22 cellular contexts compared by ENCODE assay signal in the genomic region with DNA sequence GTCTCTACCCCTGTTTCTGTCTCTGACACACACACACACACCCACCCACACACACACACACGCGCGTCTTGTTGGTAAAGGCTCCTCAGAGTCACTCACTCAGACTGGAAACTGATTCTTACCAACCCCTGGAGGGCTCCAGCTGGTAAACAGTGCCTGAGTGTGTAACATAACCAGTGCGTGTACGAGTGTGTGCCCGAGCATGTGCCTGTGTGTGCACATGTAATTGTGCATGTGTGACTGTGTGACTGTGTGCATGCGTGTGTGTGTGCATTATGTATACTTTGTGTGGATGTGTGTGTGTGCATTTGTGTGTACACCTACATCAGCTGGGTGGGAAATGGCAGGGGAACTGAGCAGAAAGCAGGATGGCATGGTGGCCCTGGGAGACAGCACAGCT.
DNase-seq lines count a peak whose midpoint lies in the region; ATAC-seq and TF ChIP-seq lines count a peak whose summit lies in the region.
"Had no signal": no experiment of that assay in that cellular context is flagged by ENCODE, and none has a peak within 500 bp of the region (broad histone marks: within the 10 kb centered on the region; RNA-seq: fewer than 3 reads in every experiment).

No MANE protein-coding gene starts in this region.

- no peaks in the 10 kb centered on the region for H3K36me3 Mint-ChIP-seq in activated T-cell treated with anti-CD3 and anti-CD28 coated beads, Interleukin-2, amount 50 U/mL, for 24 hours (ENCODE audit: low read depth)
- H3K36me3 Mint-ChIP-seq in activated T-cell treated with anti-CD3 and anti-CD28 coated beads, Interleukin-2, amount 50 U/mL, for 4 hours (ENCODE audit: insufficient read depth) = no peaks in the 10 kb centered on the region
- H3K36me3 Mint-ChIP-seq in natural killer cell treated with Interleukin-12 subunit alpha and Interleukin-12 subunit beta and Interleukin-15 and Interleukin-18, amount 100 ng/mL, for 72 hours = no peaks in the 10 kb centered on the region
- H3K36me3 Mint-ChIP-seq: CD4-positive, CD25-positive, alpha-beta regulatory T cell had no signal

- H3K4me1 Mint-ChIP-seq in activated T-cell treated with anti-CD3 and anti-CD28 coated beads, Interleukin-2, amount 50 U/mL, for 24 hours (ENCODE audit: low read depth) = no peaks in the 10 kb centered on the region
- H3K4me1 Mint-ChIP-seq in activated T-cell treated with anti-CD3 and anti-CD28 coated beads, Interleukin-2, amount 50 U/mL, for 4 hours (ENCODE audit: low read depth) = no peaks in the 10 kb centered on the region
- no peaks in the 10 kb centered on the region for H3K4me1 Mint-ChIP-seq in natural killer cell treated with Interleukin-12 subunit alpha and Interleukin-12 subunit beta and Interleukin-15 and Interleukin-18, amount 100 ng/mL, for 72 hours (ENCODE audit: low read depth in 2 of 2)

- no peak for ATAC-seq in activated T-cell treated with anti-CD3 and anti-CD28 coated beads, Interleukin-2, amount 50 U/mL, for 4 hours
- ATAC-seq in left lobe of liver = no peak
- ATAC-seq in natural killer cell treated with Interleukin-12 subunit alpha and Interleukin-12 subunit beta and Interleukin-15 and Interleukin-18, amount 100 ng/mL, for 72 hours = no peak
- no peak for ATAC-seq in left colon
- no peak for ATAC-seq in GM21447 (IDR thresholded peaks at IDR 0.05; ENCODE audit: unreplicated experiment)
- ATAC-seq: Panc1 had no signal

- H3K9me3 ChIP-seq in HEK293 (ENCODE audit: control insufficient read depth, insufficient read depth, low read depth, low read length) = no peaks in the 10 kb centered on the region
- H3K9me3 ChIP-seq: BLaER1, HAP-1 had no signal

- H3K27ac ChIP-seq in HEK293 (ENCODE audit: extremely low read depth, low read depth, low read length) = no peak overlapping the region
- H3K27ac ChIP-seq: BLaER1, GM23248, HL-60 had no signal

- H3K9me3 Mint-ChIP-seq in activated T-cell treated with anti-CD3 and anti-CD28 coated beads, Interleukin-2, amount 50 U/mL, for 24 hours = no peaks in the 10 kb centered on the region
- H3K9me3 Mint-ChIP-seq in activated T-cell treated with anti-CD3 and anti-CD28 coated beads, Interleukin-2, amount 50 U/mL, for 4 hours = no peaks in the 10 kb centered on the region
- H3K9me3 Mint-ChIP-seq in natural killer cell treated with Interleukin-12 subunit alpha and Interleukin-12 subunit beta and Interleukin-15 and Interleukin-18, amount 100 ng/mL, for 72 hours = peaks cover 4% of the 10 kb centered on the region

- CTCF ChIA-PET in HEK293 (lab: Yijun Ruan, JAX) = interaction anchor here (1.1 to 1.6 kb wide), 3 partner anchors 12 to 264 kb away, joined by 4 to 5 read pairs (median 4); no protein-coding TSS in a partner anchor

- no peak overlapping the region for H3K27ac Mint-ChIP-seq in activated T-cell treated with anti-CD3 and anti-CD28 coated beads, Interleukin-2, amount 50 U/mL, for 24 hours
- no peak overlapping the region for H3K27ac Mint-ChIP-seq in natural killer cell treated with Interleukin-12 subunit alpha and Interleukin-12 subunit beta and Interleukin-15 and Interleukin-18, amount 100 ng/mL, for 72 hours
- H3K27ac Mint-ChIP-seq: CD4-positive, CD25-positive, alpha-beta regulatory T cell had no signal

- TF ChIP-seq CTCF in HEK293 (tag by site-specific recombination; IDR thresholded peaks at IDR 0.05) = no peak

- H3K4me3 Mint-ChIP-seq in activated T-cell treated with anti-CD3 and anti-CD28 coated beads, Interleukin-2, amount 50 U/mL, for 24 hours = no peak overlapping the region
- no peak overlapping the region for H3K4me3 Mint-ChIP-seq in activated T-cell treated with anti-CD3 and anti-CD28 coated beads, Interleukin-2, amount 50 U/mL, for 4 hours
- no peak overlapping the region for H3K4me3 Mint-ChIP-seq in natural killer cell treated with Interleukin-12 subunit alpha and Interleukin-12 subunit beta and Interleukin-15 and Interleukin-18, amount 100 ng/mL, for 72 hours
- H3K4me3 Mint-ChIP-seq: CD4-positive, CD25-positive, alpha-beta regulatory T cell had no signal

- POLR2A ChIA-PET in HEK293 (lab: Yijun Ruan, JAX) = no interaction called here

- no peaks in the 10 kb centered on the region for H3K4me1 ChIP-seq in HEK293 (ENCODE audit: control insufficient read depth, insufficient read depth, low read length)
- H3K4me1 ChIP-seq: HAP-1 had no signal

- intact Hi-C loops in left colon (cut with DNase I, micrococcal nuclease) = no loop called here

- peak; percentile 14 for DNase-seq in activated T-cell treated with anti-CD3 and anti-CD28 coated beads, Interleukin-2, amount 50 U/mL, for 24 hours
- DNase-seq in activated T-cell treated with anti-CD3 and anti-CD28 coated beads, Interleukin-2, amount 50 U/mL, for 4 hours = no peak
- DNase-seq in left lobe of liver (ENCODE audit: low spot score) (peak; percentile 29), left colon (no peak)
- DNase-seq in stimulated activated CD8-positive, alpha-beta memory T cell treated with anti-CD3 and anti-CD28 coated beads, Interleukin-4, amount 100 ng/mL, for 48 hours = peak; percentile 21
- DNase-seq in natural killer cell treated with Interleukin-12 subunit alpha and Interleukin-12 subunit beta and Interleukin-15 and Interleukin-18, amount 100 ng/mL, for 72 hours (ENCODE audit: low spot score) = no peak
- DNase-seq: CD4-positive, CD25-positive, alpha-beta regulatory T cell; GM23248; Karpas-422; NCI-H1092; NCI-H1417 treated with DMSO at 0.1 percent for 48 hours; NCI-H1694 treated with DMSO at 0.1 percent for 48 hours; NCI-H2081; NCI-H2227 treated with DMSO at 0.1 percent for 48 hours; NCI-H526 treated with DMSO at 0.1 percent for 48 hours; SHP77 treated with DMSO at 0.1 percent for 48 hours had no signal

- peaks cover 32% of the 10 kb centered on the region for H3K27me3 Mint-ChIP-seq in activated T-cell treated with anti-CD3 and anti-CD28 coated beads, Interleukin-2, amount 50 U/mL, for 24 hours
- peaks cover 26% of the 10 kb centered on the region for H3K27me3 Mint-ChIP-seq in activated T-cell treated with anti-CD3 and anti-CD28 coated beads, Interleukin-2, amount 50 U/mL, for 4 hours (ENCODE audit: low read depth)
- H3K27me3 Mint-ChIP-seq in natural killer cell treated with Interleukin-12 subunit alpha and Interleukin-12 subunit beta and Interleukin-15 and Interleukin-18, amount 100 ng/mL, for 72 hours = peaks cover 13 to 23% of the 10 kb centered on the region in 2 donors

- H3K4me3 ChIP-seq in HEK293 (ENCODE audit: low read depth, low read length) = no peak overlapping the region
- H3K4me3 ChIP-seq: BLaER1, GM23248, HAP-1 had no signal

- H3K36me3 ChIP-seq in HEK293 (ENCODE audit: control insufficient read depth in 2 of 2, insufficient read depth in 1 of 2, low read length in 2 of 2) = no peaks in the 10 kb centered on the region
- H3K36me3 ChIP-seq: BLaER1, HAP-1 had no signal

TF ChIP-seq in HEK293, 187 proteins besides CTCF, POLR2A, EP300 and RAD21:
- TF ChIP-seq, protein P1, sequence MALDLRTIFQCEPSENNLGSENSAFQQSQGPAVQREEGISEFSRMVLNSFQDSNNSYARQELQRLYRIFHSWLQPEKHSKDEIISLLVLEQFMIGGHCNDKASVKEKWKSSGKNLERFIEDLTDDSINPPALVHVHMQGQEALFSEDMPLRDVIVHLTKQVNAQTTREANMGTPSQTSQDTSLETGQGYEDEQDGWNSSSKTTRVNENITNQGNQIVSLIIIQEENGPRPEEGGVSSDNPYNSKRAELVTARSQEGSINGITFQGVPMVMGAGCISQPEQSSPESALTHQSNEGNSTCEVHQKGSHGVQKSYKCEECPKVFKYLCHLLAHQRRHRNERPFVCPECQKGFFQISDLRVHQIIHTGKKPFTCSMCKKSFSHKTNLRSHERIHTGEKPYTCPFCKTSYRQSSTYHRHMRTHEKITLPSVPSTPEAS (tag by site-specific recombination; IDR thresholded peaks at IDR 0.05) = peak; percentile 44; the same call in 1 of the 2 replicates
- 0 out of 2 replicates have a peak, but pooled peaks have one; percentile 14 for TF ChIP-seq ZFHX2 (tag by site-specific recombination; conservative IDR thresholded peaks at IDR 0.05)
- TF ChIP-seq ZNF140 (tag by site-specific recombination; IDR thresholded peaks at IDR 0.05) = no peak

Comparison
In these comparisons a context has a peak if more than half of its experiments do, and no peak if none do; other contexts are left out.
1. DNase-seq: peak in activated T-cell treated with anti-CD3 and anti-CD28 coated beads, Interleukin-2, amount 50 U/mL, for 24 hours (single experiment), left lobe of liver (single experiment) and stimulated activated CD8-positive, alpha-beta memory T cell treated with anti-CD3 and anti-CD28 coated beads, Interleukin-4, amount 100 ng/mL, for 48 hours (single experiment); none in activated T-cell treated with anti-CD3 and anti-CD28 coated beads, Interleukin-2, amount 50 U/mL, for 4 hours (single experiment), natural killer cell treated with Interleukin-12 subunit alpha and Interleukin-12 subunit beta and Interleukin-15 and Interleukin-18, amount 100 ng/mL, for 72 hours (single experiment) and left colon (0 of 2).